In the genomic region with DNA sequence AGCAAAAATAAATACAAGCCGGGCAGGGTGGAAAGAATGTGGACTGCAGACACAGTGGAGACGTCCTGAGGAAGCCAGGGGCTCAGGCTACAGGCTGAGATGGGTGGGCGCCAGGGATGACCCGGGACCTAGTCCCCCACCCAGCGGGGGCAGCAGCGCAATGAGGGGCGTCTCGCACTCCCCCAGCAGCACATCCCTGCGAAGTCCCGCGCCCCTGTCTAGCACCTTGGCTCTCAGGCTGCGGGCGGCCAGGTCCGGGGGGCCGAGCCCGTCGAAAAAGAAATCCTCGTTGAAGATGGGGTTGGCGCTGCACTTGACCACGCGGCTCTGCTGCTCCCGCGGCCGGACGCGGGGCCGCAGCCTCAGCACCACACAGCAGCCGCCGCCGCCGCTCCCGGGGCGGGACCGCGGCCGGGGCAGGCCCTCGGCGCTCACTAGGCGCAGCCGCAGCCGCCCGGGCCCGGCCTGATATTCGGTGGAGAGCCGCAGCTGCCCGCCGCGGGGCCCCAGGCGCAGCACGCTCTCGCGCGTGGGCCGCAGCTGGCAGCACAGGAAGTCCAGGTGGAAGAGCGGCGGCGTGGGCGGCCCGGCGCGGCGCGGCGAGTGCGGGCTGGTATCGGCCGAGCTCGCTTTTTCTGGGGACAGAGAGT, we compare ENCODE assay signal across 8 cellular contexts. TPM values are rescaled to one million over a fixed set of nuclear protein-coding genes. Genes with fewer than 3 reads are reported as not detected.
DNase-seq lines count a peak whose midpoint lies in the region; ATAC-seq, FAIRE-seq and TF ChIP-seq lines count a peak whose summit lies in the region.

No MANE protein-coding gene starts in this region.

- peak overlapping the region in 1 of 10 donors; percentile 56 for H3K27ac ChIP-seq in heart right ventricle

- no peak for TF ChIP-seq CTCF in heart right ventricle (IDR thresholded peaks at IDR 0.05)

- no peak for FAIRE-seq in GM18507 (lab: Jason Lieb, UNC)

- H3K36me3 ChIP-seq in heart right ventricle, result no peaks in the 10 kb centered on the region

- H3K4me1 ChIP-seq in heart right ventricle, result peaks cover 6 to 35% (median 21%) of the 10 kb centered on the region in 9 donors

- H3K27me3 ChIP-seq in heart right ventricle, result peaks cover 13 to 61% (median 43%) of the 10 kb centered on the region in 7 donors

- H3K4me3 ChIP-seq in heart right ventricle (peak overlapping the region; percentile 28 to 58 (median 50)), skeletal muscle cell (ENCODE audit: low read depth, low read length) (peak overlapping the region; percentile 34)

- intact Hi-C loops in heart right ventricle (cut with DNase I), result loop anchor here in 7 of 10 donors (5.0 to 10.0 kb wide), 9 partner anchors 143 to 393 kb away; partner anchors contain the start of gene POGZ (in 1 of the 7)

- peak; percentile 28 for DNase-seq in GM18507 (ENCODE audit: extremely low spot score, insufficient read length, low read depth)
- DNase-seq in activated CD8-positive, alpha-beta memory T cell treated with anti-CD3 and anti-CD28 coated beads, Interleukin-2, amount 50 U/mL, for 48 hours, result peak; percentile 74
- DNase-seq in heart right ventricle, result peak in 1 of 2 donors; percentile 28
- no peak for DNase-seq in skeletal muscle cell (ENCODE audit: low read depth)

- WGBS in heart right ventricle, 2 donors, result 1 to 4% methylated on average over 41 to 68 of the region's 68 CpGs

- ATAC-seq in heart right ventricle, result peak in 4 of 8 donors; percentile 23 to 58 (median 40)
- no peak for ATAC-seq in HG02970 (IDR thresholded peaks at IDR 0.05; ENCODE audit: low FRiP score, unreplicated experiment)
- no peak for ATAC-seq in GM21360 (IDR thresholded peaks at IDR 0.05; ENCODE audit: unreplicated experiment)
- no peak for ATAC-seq in GM21529 (IDR thresholded peaks at IDR 0.05; ENCODE audit: unreplicated experiment)
- ATAC-seq in HG02623 (IDR thresholded peaks at IDR 0.05; ENCODE audit: unreplicated experiment), result no peak

- no peaks in the 10 kb centered on the region for H3K9me3 ChIP-seq in heart right ventricle

RNA-seq across cellular contexts. Expression of gene C2CD4D, which starts 1.7 kb away (rescaled TPM):
- not detected for total RNA-seq in heart right ventricle
- polyA plus RNA-seq in heart right ventricle, result under 1 TPM in 1 of 2 donors, not detected in 1; 0.04 TPM

RNA-seq across cellular contexts. Expression of gene RORC, which starts 6.4 kb away (rescaled TPM):
- total RNA-seq in heart right ventricle, result 10 to 100 TPM in 8 of 10 donors, 1 to 10 TPM in 2; 5.9 to 21.0 (median 15.3) TPM
- polyA plus RNA-seq in heart right ventricle, result 10 to 100 TPM in 1 of 2 donors, 1 to 10 TPM in 1; 4.0 to 12.2 TPM

RNA-seq across cellular contexts. Expression of gene THEM5, which starts 15.5 kb away (rescaled TPM):
- under 1 TPM in 1 of 10 donors, not detected in 9; 0.25 TPM for total RNA-seq in heart right ventricle
- polyA plus RNA-seq in heart right ventricle, result not detected

RNA-seq across cellular contexts. Expression of gene LINGO4, which starts 32.7 kb away (rescaled TPM):
- 1 to 10 TPM in 3 of 10 donors, under 1 TPM in 7; 0.17 to 2.7 (median 0.71) TPM for total RNA-seq in heart right ventricle
- polyA plus RNA-seq in heart right ventricle, result under 1 TPM; 0.10 to 0.51 TPM

RNA-seq across cellular contexts. Expression of gene TDRKH, which starts 47.7 kb away (rescaled TPM):
- 1 to 10 TPM; 3.4 to 7.6 (median 5.1) TPM for total RNA-seq in heart right ventricle
- polyA plus RNA-seq in heart right ventricle, result 1 to 10 TPM; 3.6 to 4.9 TPM
